15 cellular contexts compared by ENCODE assay signal in the genomic region with DNA sequence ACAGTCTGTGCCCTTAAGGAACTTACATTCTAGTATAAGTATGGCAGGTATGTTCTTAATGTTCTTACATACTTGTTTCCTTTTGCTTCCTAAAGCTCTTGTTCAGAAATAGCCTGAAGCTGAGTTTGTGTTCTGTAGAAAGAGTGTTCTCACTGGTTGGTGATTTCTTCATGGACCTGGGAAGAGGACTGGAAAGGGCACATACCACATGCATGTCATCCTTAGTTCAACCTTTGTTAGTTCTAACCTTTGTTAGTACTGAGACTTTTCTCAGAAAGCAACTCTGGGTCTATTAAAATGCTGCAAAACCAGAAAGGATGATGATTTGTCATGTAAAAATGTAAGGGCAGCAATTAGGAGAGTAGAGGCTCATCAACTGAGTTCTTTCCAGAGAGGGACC. TPM values are rescaled to one million over a fixed set of nuclear protein-coding genes. Genes with fewer than 3 reads are reported as not detected.
DNase-seq lines count a peak whose midpoint lies in the region; ATAC-seq and TF ChIP-seq lines count a peak whose summit lies in the region.
"Had no signal": no experiment of that assay in that cellular context is flagged by ENCODE, and none has a peak within 500 bp of the region (broad histone marks: within the 10 kb centered on the region; RNA-seq: fewer than 3 reads in every experiment).

No MANE protein-coding gene starts in this region.

- H3K9me3 ChIP-seq in hepatocyte (ENCODE audit: low read depth) (no peaks in the 10 kb centered on the region), prostate gland (no peaks in the 10 kb centered on the region)
- H3K9me3 ChIP-seq: stomach had no signal

- no peak for ATAC-seq in HG02759 (IDR thresholded peaks at IDR 0.05; ENCODE audit: unreplicated experiment)
- ATAC-seq: activated CD8-positive, alpha-beta T cell treated with anti-CD3 and anti-CD28 coated beads for 36 hours had no signal

- H3K4me2 ChIP-seq in hepatocyte: no peak overlapping the region

- H2AFZ ChIP-seq in hepatocyte: no peak overlapping the region

- H3K79me2 ChIP-seq in hepatocyte: peaks cover 2% of the 10 kb centered on the region

- DNase-seq in HPDE6-E6E7 (ENCODE audit: extremely low spot score) (peak; percentile 38), astrocyte of the spinal cord (ENCODE audit: low read depth, low spot score) (peak; percentile 78), hepatocyte (ENCODE audit: low spot score) (peak; percentile 31), type B pancreatic cell (ENCODE audit: extremely low spot score, unreplicated experiment) (no peak), occipital lobe (lab: John Stamatoyannopoulos, UW) (no peak), prostate gland (ENCODE audit: low spot score) (no peak)
- DNase-seq: activated CD8-positive, alpha-beta T cell treated with anti-CD3 and anti-CD28 coated beads for 36 hours; activated gamma-delta T cell treated with Interleukin-2 at 50 U/mL for 16 hours; DMS153; hippocampal formation; NCI-H2107; stomach had no signal

- peaks cover 17% of the 10 kb centered on the region for H3K4me1 Mint-ChIP-seq in type B pancreatic cell (ENCODE audit: unreplicated experiment)

- H3K4me1 ChIP-seq in hepatocyte (ENCODE audit: insufficient read depth): peaks cover 16% of the 10 kb centered on the region
- no peaks in the 10 kb centered on the region for H3K4me1 ChIP-seq in prostate gland (replicated peaks)

- no peaks in the 10 kb centered on the region for H3K36me3 Mint-ChIP-seq in type B pancreatic cell

- H3K27me3 Mint-ChIP-seq in type B pancreatic cell: no peaks in the 10 kb centered on the region
- H3K27me3 Mint-ChIP-seq: dendritic cell treated with granulocyte-macrophage colony-stimulating factor and Interleukin-4, amounts not matched to agents 40 ng/mL and 50 ng/mL, for 4 days had no signal

- H3K9me2 ChIP-seq in hepatocyte (replicated peaks; ENCODE audit: insufficient read depth): no peaks in the 10 kb centered on the region

- H3K36me3 ChIP-seq in hepatocyte (replicated peaks; ENCODE audit: insufficient read depth, low read depth): no peaks in the 10 kb centered on the region
- H3K36me3 ChIP-seq in prostate gland: no peaks in the 10 kb centered on the region
- H3K36me3 ChIP-seq: stomach had no signal

- intact Hi-C loops in prostate gland (cut with DNase I): no loop called here

- in situ Hi-C loops in astrocyte of the spinal cord (cut with HindIII; ENCODE audit: low sequenced_read_pairs): no loop called here

- H3K4me3 Mint-ChIP-seq in type B pancreatic cell: peak overlapping the region; percentile 27
- H3K4me3 Mint-ChIP-seq: activated CD8-positive, alpha-beta T cell treated with anti-CD3 and anti-CD28 coated beads for 36 hours; dendritic cell treated with granulocyte-macrophage colony-stimulating factor and Interleukin-4, amounts not matched to agents 40 ng/mL and 50 ng/mL, for 4 days had no signal

- TF ChIP-seq CTCF in astrocyte of the spinal cord (IDR thresholded peaks at IDR 0.05; ENCODE audit: low read depth, low read length) (no peak), hepatocyte (IDR thresholded peaks at IDR 0.05; ENCODE audit: poor library complexity) (no peak), type B pancreatic cell (conservative IDR thresholded peaks at IDR 0.05) (no peak), prostate gland (IDR thresholded peaks at IDR 0.05) (no peak)

- H3K9me3 Mint-ChIP-seq in type B pancreatic cell: peaks cover 16% of the 10 kb centered on the region
- H3K9me3 Mint-ChIP-seq: activated CD8-positive, alpha-beta T cell treated with anti-CD3 and anti-CD28 coated beads for 36 hours had no signal

- peak overlapping the region; percentile 87 for H3K27ac ChIP-seq in hepatocyte
- no peak overlapping the region for H3K27ac ChIP-seq in prostate gland

- peak overlapping the region; percentile 87 for H3K27ac Mint-ChIP-seq in type B pancreatic cell
- H3K27ac Mint-ChIP-seq: activated CD8-positive, alpha-beta T cell treated with anti-CD3 and anti-CD28 coated beads for 36 hours; dendritic cell treated with granulocyte-macrophage colony-stimulating factor and Interleukin-4, amounts not matched to agents 40 ng/mL and 50 ng/mL, for 4 days; progenitor cell of endocrine pancreas had no signal

- no peak for TF ChIP-seq POLR2A in prostate gland (IDR thresholded peaks at IDR 0.05)

- H3K4me3 ChIP-seq in astrocyte of the spinal cord (ENCODE audit: low read depth, low read length): no peak overlapping the region
- no peak overlapping the region for H3K4me3 ChIP-seq in hepatocyte
- no peak overlapping the region for H3K4me3 ChIP-seq in prostate gland
- H3K4me3 ChIP-seq: stomach had no signal

- no peaks in the 10 kb centered on the region for H4K20me1 ChIP-seq in hepatocyte (ENCODE audit: insufficient read depth, poor library complexity, severe bottlenecking)

- H3K27me3 ChIP-seq in hepatocyte: no peaks in the 10 kb centered on the region
- no peaks in the 10 kb centered on the region for H3K27me3 ChIP-seq in prostate gland (replicated peaks; ENCODE audit: insufficient read depth)
- H3K27me3 ChIP-seq: stomach had no signal

RNA-seq across cellular contexts. Expression of gene FAP, which starts 2.5 kb away (rescaled TPM):
- total RNA-seq in hepatocyte (44.5 and 67.8 TPM in 2 replicates), type B pancreatic cell (ENCODE audit: low replicate concordance) (0.71 and 27.3 TPM in 2 replicates), occipital lobe (2.2 TPM), prostate gland (1 to 10 TPM in 1 of 2 donors, not detected in 1; 2.0 TPM)
- polyA plus RNA-seq in hepatocyte: 38.1 and 40.4 TPM in 2 replicates
- total RNA-seq: activated CD8-positive, alpha-beta T cell treated with anti-CD3 and anti-CD28 coated beads for 36 hours; progenitor cell of endocrine pancreas had no signal

Comparison
In these comparisons a context has a peak if more than half of its experiments do, and no peak if none do; other contexts are left out.
1. DNase-seq: peak in HPDE6-E6E7 (single experiment), astrocyte of the spinal cord (single experiment) and hepatocyte (single experiment); none in type B pancreatic cell (single experiment), occipital lobe (single experiment) and prostate gland (single experiment).